8 cellular contexts compared by ENCODE assay signal in genomic region chr7:140062118-140062527, GRCh38. TPM values are rescaled to one million over a fixed set of nuclear protein-coding genes. Genes with fewer than 3 reads are reported as not detected.
DNase-seq lines count a peak whose midpoint lies in the region; ATAC-seq and TF ChIP-seq lines count a peak whose summit lies in the region.

No MANE protein-coding gene starts in this region.

- H3K4me1 ChIP-seq in GM23338 (ENCODE audit: insufficient read depth) (peaks cover 8% of the 10 kb centered on the region; the same call in 1 of the 2 replicates), foreskin keratinocyte (peaks cover 22% of the 10 kb centered on the region)

- no peaks in the 10 kb centered on the region for H3K9me2 ChIP-seq in GM23338 (ENCODE audit: insufficient read depth)

- DNase-seq in GM03348 (ENCODE audit: low spot score) (peak; percentile 18), GM23338 (ENCODE audit: low spot score) (peak; percentile 24), NCI-H2029 treated with DMSO at 0.1 percent for 48 hours (lab: John Stamatoyannopoulos, UW) (peak; percentile 26), activated T-helper 1 cell treated with Interleukin-2 at 50 U/mL for 16 hours (ENCODE audit: low read depth) (peak; percentile 30), foreskin keratinocyte (peak; percentile 13 to 45), retinal pigment epithelial cell (ENCODE audit: low read depth) (no peak), NCI-H1436 (lab: John Stamatoyannopoulos, UW) (no peak), G401 (ENCODE audit: low spot score) (no peak)

- no peak for TF ChIP-seq CTCF in GM23338 (conservative IDR thresholded peaks at IDR 0.05; ENCODE audit: low read depth in 2 of 2)
- no peak for TF ChIP-seq CTCF in foreskin keratinocyte (conservative IDR thresholded peaks at IDR 0.05)
- no peak for TF ChIP-seq CTCF in retinal pigment epithelial cell (conservative IDR thresholded peaks at IDR 0.05; ENCODE audit: low read depth, low read length)

- no peak overlapping the region for H3K27ac Mint-ChIP-seq in GM23338

- H3F3A ChIP-seq in GM23338 (replicated peaks; ENCODE audit: low read depth), result no peaks in the 10 kb centered on the region

- in situ Hi-C loops in G401 (cut with HindIII; ENCODE audit: low sequenced_read_pairs), result no loop called here

- H3K27ac ChIP-seq in GM23338 (ENCODE audit: low read depth), result no peak overlapping the region
- H3K27ac ChIP-seq in foreskin keratinocyte, result peak overlapping the region; percentile 93

- peaks cover 5% of the 10 kb centered on the region; the same call in 2 of the 3 replicates for H3K4me1 Mint-ChIP-seq in GM23338

- H3K79me2 ChIP-seq in GM23338 (replicated peaks; ENCODE audit: insufficient read depth), result no peaks in the 10 kb centered on the region

- H3K36me3 ChIP-seq in GM23338 (ENCODE audit: insufficient read depth), result no peaks in the 10 kb centered on the region; the same call in 1 of the 2 replicates

- peaks cover 39% of the 10 kb centered on the region for H3K27me3 ChIP-seq in GM23338 (ENCODE audit: insufficient read depth)
- H3K27me3 ChIP-seq in foreskin keratinocyte, result no peaks in the 10 kb centered on the region

- peaks cover 6% of the 10 kb centered on the region; the same call in 2 of the 3 replicates for H3K36me3 Mint-ChIP-seq in GM23338 (ENCODE audit: low read depth)

- H3K27me3 Mint-ChIP-seq in GM23338 (ENCODE audit: insufficient read depth, low read depth, poor library complexity), result peaks cover 29% of the 10 kb centered on the region

- ATAC-seq in GM23338, result peak; percentile 18
- peak; percentile 16 for ATAC-seq in foreskin keratinocyte

- peak overlapping the region; percentile 70 for H3K4me3 ChIP-seq in GM23338
- peak overlapping the region; percentile 52 for H3K4me3 ChIP-seq in retinal pigment epithelial cell (ENCODE audit: low read length)

- no peaks in the 10 kb centered on the region for H4K20me1 ChIP-seq in GM23338 (replicated peaks; ENCODE audit: insufficient read depth)

- H3K4me3 Mint-ChIP-seq in GM23338, result peak overlapping the region; percentile 79

- H2AFZ ChIP-seq in GM23338, result peak overlapping the region; percentile 96

- H3K4me2 ChIP-seq in GM23338, result peak overlapping the region; percentile 94

- peaks cover 11% of the 10 kb centered on the region for H3K9me3 Mint-ChIP-seq in GM23338

TF ChIP-seq in GM23338, 12 proteins besides CTCF, POLR2A, EP300 and RAD21 (continues in another document):
- TF ChIP-seq EZH2phosphoT487 (IDR thresholded peaks at IDR 0.05; ENCODE audit: unreplicated experiment) (no peak), ETS1 (IDR thresholded peaks at IDR 0.05) (no peak), STAT1 (IDR thresholded peaks at IDR 0.05; ENCODE audit: unreplicated experiment) (no peak), ZNF331 (CRISPR knock-in tag; IDR thresholded peaks at IDR 0.05; ENCODE audit: low read depth) (no peak), ZNF114 (CRISPR knock-in tag; IDR thresholded peaks at IDR 0.05) (no peak), NANOG (IDR thresholded peaks at IDR 0.05; ENCODE audit: borderline replicate concordance) (no peak), ZNF462 (CRISPR knock-in tag; IDR thresholded peaks at IDR 0.05) (no peak), EZH2 (IDR thresholded peaks at IDR 0.05; ENCODE audit: low read depth, unreplicated experiment) (no peak), JUNB (IDR thresholded peaks at IDR 0.05; ENCODE audit: unreplicated experiment) (no peak), CREB1 (CRISPR knock-in tag; IDR thresholded peaks at IDR 0.05; ENCODE audit: low read depth) (no peak)

RNA-seq across cellular contexts. Expression of gene PARP12, which starts 0.6 kb away (rescaled TPM):
- 7.8 and 10.3 TPM in 2 replicates for total RNA-seq in GM23338 (2014; rRNA removed; shearing (Covaris generic))
- polyA plus RNA-seq in GM23338 (2016; fragmentation: Nextera tagmentation; extraction: Ambion mirVana) (2.7 and 3.7 TPM in 2 replicates), foreskin keratinocyte (37.4 and 41.7 TPM in 2 replicates)
- total RNA-seq in foreskin keratinocyte, result 61.0 and 67.0 TPM in 2 replicates
- total RNA-seq in G401 (2014; rRNA removed; shearing (Covaris generic)), result 0.06 and 0.24 TPM in 2 replicates

Comparison
In these comparisons a context has a peak if more than half of its experiments do, and no peak if none do; other contexts are left out.
1. DNase-seq: peak in GM03348 (single experiment), GM23338 (single experiment), NCI-H2029 treated with DMSO at 0.1 percent for 48 hours (single experiment), activated T-helper 1 cell treated with Interleukin-2 at 50 U/mL for 16 hours (single experiment) and foreskin keratinocyte (2 of 2); none in retinal pigment epithelial cell (single experiment), NCI-H1436 (single experiment) and G401 (single experiment).